Comparison of ENCODE assay signal across 23 cellular contexts in genomic region chr2:240366901-240367300, GRCh38.
"Had no signal": no experiment of that assay in that cellular context is flagged by ENCODE, and none has a peak within 500 bp of the region (broad histone marks: within the 10 kb centered on the region; RNA-seq: fewer than 3 reads in every experiment).

No MANE protein-coding gene starts in this region.

- H3K27me3 ChIP-seq: esophagus muscularis mucosa, heart left ventricle, pancreas, vagina had no signal

- H3K9me3 ChIP-seq: breast epithelium, esophagus muscularis mucosa, heart left ventricle, pancreas, thoracic aorta, vagina had no signal

- DNase-seq: activated CD4-positive, alpha-beta T cell treated with anti-CD3 and anti-CD28 coated beads for 36 hours; activated CD4-positive, CD25-positive, alpha-beta regulatory T cell; activated CD8-positive, alpha-beta memory T cell treated with anti-CD3 and anti-CD28 coated beads, Interleukin-2, amount 10 ng/mL, durations not matched to agents 7 days and 5 days; activated CD8-positive, alpha-beta T cell treated with anti-CD3 and anti-CD28 coated beads, Interleukin-2, amount 10 ng/mL, durations not matched to agents 7 days and 5 days; activated naive CD4-positive, alpha-beta T cell; activated T-cell treated with anti-CD3 and anti-CD28 coated beads, Interleukin-2, amount 50 U/mL, for 48 hours; dermis blood vessel endothelial cell; effector CD4-positive, alpha-beta T cell; foreskin keratinocyte; naive B cell; nucleus accumbens; stimulated activated CD4-positive, alpha-beta T cell treated with anti-CD3 and anti-CD28 coated beads, Interleukin-2, amount 100 ng/mL, for 48 hours; stimulated activated naive CD8-positive, alpha-beta T cell treated with anti-CD3 and anti-CD28 coated beads, Interleukin-15, Interleukin-2, amounts not matched to agents 100 U/mL and 50 U/mL, for 24 hours; T-helper 1 cell had no signal

- FAIRE-seq: colon, pancreas had no signal

- H3K4me3 ChIP-seq: breast epithelium, esophagus muscularis mucosa, heart left ventricle, pancreas, thoracic aorta, vagina had no signal

- ATAC-seq: activated CD4-positive, alpha-beta T cell treated with anti-CD3 and anti-CD28 coated beads for 36 hours; activated CD8-positive, alpha-beta memory T cell treated with anti-CD3 and anti-CD28 coated beads, Interleukin-2, amount 10 ng/mL, durations not matched to agents 7 days and 5 days; activated CD8-positive, alpha-beta T cell treated with anti-CD3 and anti-CD28 coated beads, Interleukin-2, amount 10 ng/mL, durations not matched to agents 7 days and 5 days; activated naive CD4-positive, alpha-beta T cell treated with anti-CD3 and anti-CD28 coated beads, Interleukin-2, amount 50 U/mL, for 72 hours; foreskin keratinocyte; heart left ventricle; pancreas; right cardiac atrium; stimulated activated naive CD8-positive, alpha-beta T cell treated with anti-CD3 and anti-CD28 coated beads, Interleukin-15, Interleukin-2, amounts not matched to agents 100 U/mL and 50 U/mL, for 24 hours had no signal

- H3K36me3 ChIP-seq: breast epithelium, esophagus muscularis mucosa, heart left ventricle, pancreas, thoracic aorta, vagina had no signal

- H3K27ac ChIP-seq: breast epithelium, esophagus muscularis mucosa, foreskin keratinocyte, pancreas, vagina had no signal
